13 cellular contexts compared by ENCODE assay signal in genomic region chr14:52547526-52547925, GRCh38. TPM values are rescaled to one million over a fixed set of nuclear protein-coding genes. Genes with fewer than 3 reads are reported as not detected.
DNase-seq lines count a peak whose midpoint lies in the region; ATAC-seq and TF ChIP-seq lines count a peak whose summit lies in the region.
"Had no signal": no experiment of that assay in that cellular context is flagged by ENCODE, and none has a peak within 500 bp of the region (broad histone marks: within the 10 kb centered on the region; RNA-seq: fewer than 3 reads in every experiment).

No MANE protein-coding gene starts in this region.

- peaks cover 13% of the 10 kb centered on the region for H3K36me3 Mint-ChIP-seq in CD4-positive, CD25-positive, alpha-beta regulatory T cell
- H3K36me3 Mint-ChIP-seq in chondrocyte (ENCODE audit: low read depth) (no peaks in the 10 kb centered on the region), glutamatergic neuron (ENCODE audit: unreplicated experiment) (no peaks in the 10 kb centered on the region)

- no peaks in the 10 kb centered on the region for H4K20me1 ChIP-seq in OCI-LY1 (ENCODE audit: insufficient read depth, low read length)

- no peaks in the 10 kb centered on the region for H3K9me3 ChIP-seq in CD4-positive, CD25-positive, alpha-beta regulatory T cell (ENCODE audit: control insufficient read depth in 2 of 2, low read length in 2 of 2)
- H3K9me3 ChIP-seq in OCI-LY1 (ENCODE audit: low read length) (no peaks in the 10 kb centered on the region), prostate gland (no peaks in the 10 kb centered on the region)

- H3K4me1 Mint-ChIP-seq in CD4-positive, CD25-positive, alpha-beta regulatory T cell: peaks cover 39 to 55% (median 41%) of the 10 kb centered on the region in 4 donors
- H3K4me1 Mint-ChIP-seq in chondrocyte (ENCODE audit: low read depth): peaks cover 46% of the 10 kb centered on the region
- peaks cover 9% of the 10 kb centered on the region for H3K4me1 Mint-ChIP-seq in glutamatergic neuron (ENCODE audit: low read depth, unreplicated experiment)

- DNase-seq in CD4-positive, CD25-positive, alpha-beta regulatory T cell: no peak
- no peak for DNase-seq in chondrocyte (ENCODE audit: low spot score)
- no peak for DNase-seq in prostate gland (ENCODE audit: low spot score)
- DNase-seq in retina: no peak
- no peak for DNase-seq in glutamatergic neuron
- no peak for DNase-seq in activated CD4-positive, alpha-beta T cell treated with anti-CD3 and anti-CD28 coated beads for 4 hours
- DNase-seq: CD4-positive, alpha-beta T cell; KG1; NCI-H1930; NCI-H2171 treated with DMSO at 0.1 percent for 48 hours; NCI-H510A; RPMI8226 had no signal

- no peak for TF ChIP-seq POLR2A in prostate gland (IDR thresholded peaks at IDR 0.05)

- peak overlapping the region in 2 of 3 donors; percentile 17 for H3K27ac Mint-ChIP-seq in CD4-positive, CD25-positive, alpha-beta regulatory T cell
- H3K27ac Mint-ChIP-seq in chondrocyte (ENCODE audit: unreplicated experiment): no peak overlapping the region
- H3K27ac Mint-ChIP-seq in glutamatergic neuron (ENCODE audit: unreplicated experiment): no peak overlapping the region
- H3K27ac Mint-ChIP-seq: CD4-positive, alpha-beta T cell had no signal

- no peaks in the 10 kb centered on the region for H3K36me3 ChIP-seq in CD4-positive, CD25-positive, alpha-beta regulatory T cell (ENCODE audit: control insufficient read depth, insufficient read depth, low read length)
- H3K36me3 ChIP-seq in OCI-LY1 (ENCODE audit: insufficient read depth, low read length) (peaks cover 32% of the 10 kb centered on the region), prostate gland (no peaks in the 10 kb centered on the region)

- H3K4me1 ChIP-seq in CD4-positive, CD25-positive, alpha-beta regulatory T cell (ENCODE audit: control insufficient read depth, insufficient read depth, low read length, poor library complexity, severe bottlenecking): peaks cover 20% of the 10 kb centered on the region
- H3K4me1 ChIP-seq in OCI-LY1 (ENCODE audit: insufficient read depth, low read length, severe bottlenecking) (peaks cover 49% of the 10 kb centered on the region), prostate gland (replicated peaks) (peaks cover 6% of the 10 kb centered on the region)

- H3K4me3 Mint-ChIP-seq in CD4-positive, CD25-positive, alpha-beta regulatory T cell: peak overlapping the region in 1 of 4 donors; percentile 63
- H3K4me3 Mint-ChIP-seq in chondrocyte (ENCODE audit: unreplicated experiment) (no peak overlapping the region), glutamatergic neuron (ENCODE audit: unreplicated experiment) (no peak overlapping the region)
- H3K4me3 Mint-ChIP-seq: CD4-positive, alpha-beta T cell had no signal

- no peak overlapping the region for H3K4me3 ChIP-seq in CD4-positive, CD25-positive, alpha-beta regulatory T cell (ENCODE audit: low read depth, low read length)
- H3K4me3 ChIP-seq in OCI-LY1 (ENCODE audit: low read depth, low read length, poor library complexity, severe bottlenecking) (no peak overlapping the region), prostate gland (no peak overlapping the region)

- H3K9me2 ChIP-seq in OCI-LY1 (ENCODE audit: low read depth, low read length): no peaks in the 10 kb centered on the region

- no peaks in the 10 kb centered on the region for H3K9me3 Mint-ChIP-seq in CD4-positive, CD25-positive, alpha-beta regulatory T cell
- no peaks in the 10 kb centered on the region for H3K9me3 Mint-ChIP-seq in chondrocyte (ENCODE audit: low read depth)
- peaks cover 3% of the 10 kb centered on the region for H3K9me3 Mint-ChIP-seq in glutamatergic neuron (ENCODE audit: unreplicated experiment)
- H3K9me3 Mint-ChIP-seq: CD4-positive, alpha-beta T cell had no signal

- no peak overlapping the region for H3K9ac ChIP-seq in OCI-LY1 (ENCODE audit: low read length)

- peak overlapping the region; percentile 10; the same call in 1 of the 2 replicates for H3K4me2 ChIP-seq in OCI-LY1 (ENCODE audit: low read length)

- H2AFZ ChIP-seq in OCI-LY1 (ENCODE audit: low read length): no peak overlapping the region

- intact Hi-C loops in prostate gland (cut with DNase I): no loop called here

- H3K27me3 ChIP-seq in CD4-positive, CD25-positive, alpha-beta regulatory T cell (ENCODE audit: control insufficient read depth, insufficient read depth, low read length): no peaks in the 10 kb centered on the region
- H3K27me3 ChIP-seq in OCI-LY1 (ENCODE audit: insufficient read depth, low read length) (no peaks in the 10 kb centered on the region), prostate gland (replicated peaks; ENCODE audit: insufficient read depth) (no peaks in the 10 kb centered on the region)

- H3K79me2 ChIP-seq in OCI-LY1 (ENCODE audit: insufficient read depth, low read length): peaks cover 51% of the 10 kb centered on the region

- no peaks in the 10 kb centered on the region for H3K27me3 Mint-ChIP-seq in CD4-positive, CD25-positive, alpha-beta regulatory T cell
- H3K27me3 Mint-ChIP-seq in chondrocyte (ENCODE audit: low read depth): no peaks in the 10 kb centered on the region
- peaks cover 5% of the 10 kb centered on the region for H3K27me3 Mint-ChIP-seq in glutamatergic neuron (ENCODE audit: unreplicated experiment)
- H3K27me3 Mint-ChIP-seq: CD4-positive, alpha-beta T cell had no signal

- H3F3A ChIP-seq in OCI-LY1 (ENCODE audit: insufficient read depth, low read length): no peaks in the 10 kb centered on the region

- ATAC-seq in CD4-positive, CD25-positive, alpha-beta regulatory T cell (ENCODE audit: low read depth in 2 of 2): no peak

- no peak overlapping the region for H3K27ac ChIP-seq in CD4-positive, CD25-positive, alpha-beta regulatory T cell (ENCODE audit: insufficient read depth, low read length, poor library complexity, severe bottlenecking)
- peak overlapping the region; percentile 82 for H3K27ac ChIP-seq in OCI-LY1 (ENCODE audit: low read depth, low read length, poor library complexity, severe bottlenecking)
- H3K27ac ChIP-seq in prostate gland: peak overlapping the region; percentile 78 to 96

- WGBS in prostate gland: 88% methylated on average over 3 of the region's 3 CpGs

- TF ChIP-seq CTCF in OCI-LY1 (IDR thresholded peaks at IDR 0.05; ENCODE audit: low read length) (no peak), chondrocyte (IDR thresholded peaks at IDR 0.05) (peak; percentile 12), prostate gland (IDR thresholded peaks at IDR 0.05) (no peak), glutamatergic neuron (IDR thresholded peaks at IDR 0.05; ENCODE audit: partially characterized antibody, unreplicated experiment) (no peak)

RNA-seq across cellular contexts. Expression of gene TXNDC16, which starts 4.8 kb away (rescaled TPM):
- 19.5 TPM for total RNA-seq in CD4-positive, CD25-positive, alpha-beta regulatory T cell
- polyA plus RNA-seq in CD4-positive, CD25-positive, alpha-beta regulatory T cell: 1 to 10 TPM; 4.3 to 6.6 (median 5.0) TPM
- total RNA-seq in chondrocyte (6.4 to 11.2 TPM (median 7.2 TPM) in 3 replicates), prostate gland (10 to 100 TPM; 14.0 to 37.1 TPM), glutamatergic neuron (ENCODE audit: unreplicated experiment) (17.5 TPM)

RNA-seq across cellular contexts. Expression of gene GPR137C, which starts 5.1 kb away (rescaled TPM):
- 0.22 TPM for total RNA-seq in CD4-positive, CD25-positive, alpha-beta regulatory T cell
- polyA plus RNA-seq in CD4-positive, CD25-positive, alpha-beta regulatory T cell: under 1 TPM in 1 of 4 donors, not detected in 3; 0.06 TPM
- total RNA-seq in chondrocyte (0.99 to 2.6 TPM (median 1.6 TPM) in 3 replicates), prostate gland (1 to 10 TPM in 1 of 2 donors, under 1 TPM in 1; 0.09 to 5.3 TPM), glutamatergic neuron (ENCODE audit: unreplicated experiment) (19.5 TPM)

Comparison
In these comparisons a context has a peak if more than half of its experiments do, and no peak if none do; other contexts are left out.
1. H3K27ac Mint-ChIP-seq: peak in CD4-positive, CD25-positive, alpha-beta regulatory T cell (2 of 3); none in chondrocyte (single experiment) and glutamatergic neuron (single experiment).